14 cellular contexts compared by ENCODE assay signal in genomic region chr4:88569944-88570455, GRCh38.
"Had no signal": no experiment of that assay in that cellular context is flagged by ENCODE, and none has a peak within 500 bp of the region (broad histone marks: within the 10 kb centered on the region; RNA-seq: fewer than 3 reads in every experiment).

No MANE protein-coding gene starts in this region.

- H3K27me3 ChIP-seq: gastroesophageal sphincter, pancreas, uterus had no signal

- H3K9me3 ChIP-seq: gastroesophageal sphincter, pancreas, uterus had no signal

- H3K4me1 ChIP-seq: pancreas had no signal

- FAIRE-seq: endothelial cell of umbilical vein, kidney, pancreas had no signal

- H3K27ac ChIP-seq: gastroesophageal sphincter, pancreas, uterus had no signal

- ATAC-seq: activated T-cell treated with anti-CD3 and anti-CD28 coated beads, Interleukin-2, amount 50 U/mL, for 4 hours; gastroesophageal sphincter; left ventricle myocardium superior; pancreas had no signal

- H3K36me3 Mint-ChIP-seq: activated CD4-positive, alpha-beta memory T cell treated with anti-CD3 and anti-CD28 coated beads for 36 hours had no signal

- H3K4me3 Mint-ChIP-seq: activated CD4-positive, alpha-beta memory T cell treated with anti-CD3 and anti-CD28 coated beads for 36 hours; activated naive CD8-positive, alpha-beta T cell treated with anti-CD3 and anti-CD28 coated beads, Interleukin-2, amount 10 ng/mL, durations not matched to agents 7 days and 5 days; activated T-cell treated with anti-CD3 and anti-CD28 coated beads, Interleukin-2, amount 50 U/mL, for 4 hours; neural crest cell had no signal

- H3K27ac Mint-ChIP-seq: activated CD4-positive, alpha-beta memory T cell treated with anti-CD3 and anti-CD28 coated beads for 36 hours; activated naive CD8-positive, alpha-beta T cell treated with anti-CD3 and anti-CD28 coated beads, Interleukin-2, amount 10 ng/mL, durations not matched to agents 7 days and 5 days had no signal

- H3K4me1 Mint-ChIP-seq: activated naive CD8-positive, alpha-beta T cell treated with anti-CD3 and anti-CD28 coated beads, Interleukin-2, amount 10 ng/mL, durations not matched to agents 7 days and 5 days had no signal

- H3K4me3 ChIP-seq: gastroesophageal sphincter, pancreas, uterus had no signal

- H3K36me3 ChIP-seq: gastroesophageal sphincter, pancreas, uterus had no signal

- DNase-seq: activated CD4-positive, alpha-beta memory T cell treated with anti-CD3 and anti-CD28 coated beads for 36 hours; activated CD4-positive, CD25-positive, alpha-beta regulatory T cell treated with anti-CD3 and anti-CD28 coated beads, Interleukin-2, amount 50 U/mL, for 72 hours; activated naive CD8-positive, alpha-beta T cell treated with anti-CD3 and anti-CD28 coated beads, Interleukin-2, amount 10 ng/mL, durations not matched to agents 7 days and 5 days; activated T-cell treated with anti-CD3 and anti-CD28 coated beads, Interleukin-2, amount 50 U/mL, for 4 hours; aorta; kidney; left ventricle myocardium superior; pancreas; stimulated activated CD4-positive, alpha-beta T cell treated with anti-CD3 and anti-CD28 coated beads, Interleukin-15, amount 100 ng/mL, for 24 hours; stimulated activated CD4-positive, alpha-beta T cell treated with anti-CD3 and anti-CD28 coated beads, Interleukin-4, amount 100 ng/mL, for 4 hours; uterus had no signal

- H3K9me3 Mint-ChIP-seq: activated CD4-positive, alpha-beta memory T cell treated with anti-CD3 and anti-CD28 coated beads for 36 hours; activated naive CD8-positive, alpha-beta T cell treated with anti-CD3 and anti-CD28 coated beads, Interleukin-2, amount 10 ng/mL, durations not matched to agents 7 days and 5 days; activated T-cell treated with anti-CD3 and anti-CD28 coated beads, Interleukin-2, amount 50 U/mL, for 4 hours; neural crest cell had no signal
